ENCODE assay signal across 21 cellular contexts in the genomic region with DNA sequence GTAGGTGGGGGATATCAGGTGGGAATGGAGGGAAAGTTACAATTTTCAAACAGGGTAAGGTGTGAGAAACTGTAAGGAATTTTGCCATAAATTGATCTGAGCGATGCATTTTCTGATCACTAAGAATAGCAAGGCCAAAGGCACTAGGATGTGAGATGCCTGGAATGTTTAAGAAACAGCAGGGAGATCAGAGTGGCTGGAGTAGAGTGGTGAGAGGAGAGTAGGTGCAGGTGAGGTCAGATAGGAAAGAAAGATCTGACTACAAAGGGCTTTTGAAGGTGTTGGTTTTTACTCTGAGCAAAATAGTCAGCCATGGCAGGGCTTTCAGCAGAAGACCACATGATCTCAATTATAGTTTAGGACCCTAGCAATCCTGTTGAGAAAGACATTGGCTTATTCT.
"Had no signal": no experiment of that assay in that cellular context is flagged by ENCODE, and none has a peak within 500 bp of the region (broad histone marks: within the 10 kb centered on the region; RNA-seq: fewer than 3 reads in every experiment).

No MANE protein-coding gene starts in this region.

- ATAC-seq: activated CD4-positive, CD25-positive, alpha-beta regulatory T cell treated with anti-CD3 and anti-CD28 coated beads, Interleukin-2, amount 50 U/mL, for 24 hours; activated CD8-positive, alpha-beta T cell treated with anti-CD3 and anti-CD28 coated beads, Interleukin-2, amount 10 ng/mL, durations not matched to agents 7 days and 5 days; activated naive CD8-positive, alpha-beta T cell treated with anti-CD3 and anti-CD28 coated beads, Interleukin-2, amount 50 U/mL, for 24 hours; lower lobe of right lung had no signal

- H3K9me3 ChIP-seq: ascending aorta, esophagus muscularis mucosa, lower lobe of right lung, tibial nerve had no signal

- H3K27me3 ChIP-seq: ascending aorta, esophagus muscularis mucosa, tibial nerve had no signal

- H3K4me3 Mint-ChIP-seq: activated CD4-positive, alpha-beta T cell treated with anti-CD3 and anti-CD28 coated beads, Interleukin-2, amount 10 ng/mL, durations not matched to agents 7 days and 5 days; activated CD8-positive, alpha-beta T cell treated with anti-CD3 and anti-CD28 coated beads, Interleukin-2, amount 10 ng/mL, durations not matched to agents 7 days and 5 days; activated naive CD4-positive, alpha-beta T cell treated with anti-CD3 and anti-CD28 coated beads, Interleukin-2, amount 10 ng/mL, durations not matched to agents 7 days and 5 days; activated naive CD8-positive, alpha-beta T cell treated with anti-CD3 and anti-CD28 coated beads, Interleukin-2, amount 50 U/mL, for 24 hours; activated T-cell treated with anti-CD3 and anti-CD28 coated beads, Interleukin-2, amount 50 U/mL, for 24 hours; stimulated activated naive CD8-positive, alpha-beta T cell treated with anti-CD3 and anti-CD28 coated beads, Interleukin-15, Interleukin-2, amounts not matched to agents 100 ng/mL and 50 ng/mL, for 24 hours had no signal

- H3K4me3 ChIP-seq: ascending aorta, esophagus muscularis mucosa, lower lobe of right lung, tibial nerve had no signal

- H3K27me3 Mint-ChIP-seq: activated CD4-positive, alpha-beta T cell treated with anti-CD3 and anti-CD28 coated beads, Interleukin-2, amount 10 ng/mL, durations not matched to agents 7 days and 5 days; activated naive CD4-positive, alpha-beta T cell treated with anti-CD3 and anti-CD28 coated beads, Interleukin-2, amount 10 ng/mL, durations not matched to agents 7 days and 5 days; activated naive CD8-positive, alpha-beta T cell treated with anti-CD3 and anti-CD28 coated beads, Interleukin-2, amount 50 U/mL, for 24 hours; activated T-cell treated with anti-CD3 and anti-CD28 coated beads, Interleukin-2, amount 50 U/mL, for 24 hours; stimulated activated naive CD8-positive, alpha-beta T cell treated with anti-CD3 and anti-CD28 coated beads, Interleukin-15, Interleukin-2, amounts not matched to agents 100 ng/mL and 50 ng/mL, for 24 hours had no signal

- FAIRE-seq: islet of Langerhans, urothelium cell line had no signal

- H3K36me3 ChIP-seq: ascending aorta, esophagus muscularis mucosa, lower lobe of right lung, tibial nerve had no signal

- H3K9me3 Mint-ChIP-seq: activated CD4-positive, alpha-beta T cell treated with anti-CD3 and anti-CD28 coated beads, Interleukin-2, amount 10 ng/mL, durations not matched to agents 7 days and 5 days; activated naive CD4-positive, alpha-beta T cell treated with anti-CD3 and anti-CD28 coated beads, Interleukin-2, amount 10 ng/mL, durations not matched to agents 7 days and 5 days; activated T-cell treated with anti-CD3 and anti-CD28 coated beads, Interleukin-2, amount 50 U/mL, for 24 hours; activated T-helper 2 cell treated with anti-CD3 and anti-CD28 coated beads, Interferon-gamma antibody, Interleukin-2, Interleukin-4, amounts not matched to agents 10 μg/mL and 5 μg/mL and 100 μg/mL, durations not matched to agents 14 hours and 24 hours and 36 hours; stimulated activated naive CD8-positive, alpha-beta T cell treated with anti-CD3 and anti-CD28 coated beads, Interleukin-15, Interleukin-2, amounts not matched to agents 100 ng/mL and 50 ng/mL, for 24 hours had no signal

- H3K27ac Mint-ChIP-seq: activated CD4-positive, alpha-beta T cell treated with anti-CD3 and anti-CD28 coated beads, Interleukin-2, amount 10 ng/mL, durations not matched to agents 7 days and 5 days; activated CD8-positive, alpha-beta T cell treated with anti-CD3 and anti-CD28 coated beads, Interleukin-2, amount 10 ng/mL, durations not matched to agents 7 days and 5 days; activated naive CD4-positive, alpha-beta T cell treated with anti-CD3 and anti-CD28 coated beads, Interleukin-2, amount 10 ng/mL, durations not matched to agents 7 days and 5 days; activated naive CD8-positive, alpha-beta T cell treated with anti-CD3 and anti-CD28 coated beads, Interleukin-2, amount 50 U/mL, for 24 hours; activated T-cell treated with anti-CD3 and anti-CD28 coated beads, Interleukin-2, amount 50 U/mL, for 24 hours; activated T-helper 2 cell treated with anti-CD3 and anti-CD28 coated beads, Interferon-gamma antibody, Interleukin-2, Interleukin-4, amounts not matched to agents 10 μg/mL and 5 μg/mL and 100 μg/mL, durations not matched to agents 14 hours and 24 hours and 36 hours; stimulated activated naive CD8-positive, alpha-beta T cell treated with anti-CD3 and anti-CD28 coated beads, Interleukin-15, Interleukin-2, amounts not matched to agents 100 ng/mL and 50 ng/mL, for 24 hours had no signal

- H3K4me1 ChIP-seq: lower lobe of right lung had no signal

- H3K36me3 Mint-ChIP-seq: activated naive CD4-positive, alpha-beta T cell treated with anti-CD3 and anti-CD28 coated beads, Interleukin-2, amount 10 ng/mL, durations not matched to agents 7 days and 5 days had no signal

- H3K27ac ChIP-seq: esophagus muscularis mucosa, lower lobe of right lung, tibial nerve had no signal

- H3K4me1 Mint-ChIP-seq: activated CD4-positive, alpha-beta T cell treated with anti-CD3 and anti-CD28 coated beads, Interleukin-2, amount 10 ng/mL, durations not matched to agents 7 days and 5 days; activated naive CD4-positive, alpha-beta T cell treated with anti-CD3 and anti-CD28 coated beads, Interleukin-2, amount 10 ng/mL, durations not matched to agents 7 days and 5 days had no signal

- DNase-seq: activated CD4-positive, alpha-beta T cell treated with anti-CD3 and anti-CD28 coated beads, Interleukin-2, amount 10 ng/mL, durations not matched to agents 7 days and 5 days; activated CD8-positive, alpha-beta T cell treated with anti-CD3 and anti-CD28 coated beads, Interleukin-2, amount 10 ng/mL, durations not matched to agents 7 days and 5 days; activated naive CD4-positive, alpha-beta T cell treated with anti-CD3 and anti-CD28 coated beads, Interleukin-2, amount 10 ng/mL, durations not matched to agents 7 days and 5 days; activated naive CD8-positive, alpha-beta T cell treated with anti-CD3 and anti-CD28 coated beads, Interleukin-2, amount 50 U/mL, for 24 hours; activated T-cell treated with anti-CD3 and anti-CD28 coated beads, Interleukin-2, amount 50 U/mL, for 24 hours; cerebellar nuclear complex; cortex of kidney; effector CD4-positive, alpha-beta T cell; lower lobe of right lung; occipital lobe; stimulated activated CD4-positive, alpha-beta T cell treated with anti-CD3 and anti-CD28 coated beads, Interleukin-2, amount 100 ng/mL, for 24 hours; T-helper 1 cell; T-helper 9 cell had no signal
